8 cellular contexts compared by ENCODE assay signal in genomic region chr22:28813772-28814518, GRCh38. TPM values are rescaled to one million over a fixed set of nuclear protein-coding genes. Genes with fewer than 3 reads are reported as not detected.
DNase-seq lines count a peak whose midpoint lies in the region; ATAC-seq and TF ChIP-seq lines count a peak whose summit lies in the region.

No MANE protein-coding gene starts in this region.

- intact Hi-C loops in Right ventricle myocardium superior (cut with DNase I), result no loop called here

- no peak overlapping the region for H3K4me3 Mint-ChIP-seq in progenitor cell of endocrine pancreas (ENCODE audit: low read depth)

- no peaks in the 10 kb centered on the region for H3K4me1 ChIP-seq in smooth muscle cell (ENCODE audit: low read depth)

- H3K27ac ChIP-seq in smooth muscle cell (ENCODE audit: low read depth), result no peak overlapping the region

- H3K36me3 ChIP-seq in smooth muscle cell (ENCODE audit: low read depth), result no peaks in the 10 kb centered on the region

- H3F3A ChIP-seq in smooth muscle cell (ENCODE audit: low read depth), result no peaks in the 10 kb centered on the region

- H3K4me3 ChIP-seq in smooth muscle cell, result no peak overlapping the region

- H3K27ac Mint-ChIP-seq in progenitor cell of endocrine pancreas, result peak overlapping the region; percentile 93

- no peak overlapping the region for H3K9ac ChIP-seq in smooth muscle cell (ENCODE audit: low read depth)

- H3K27me3 Mint-ChIP-seq in progenitor cell of endocrine pancreas, result no peaks in the 10 kb centered on the region

- peaks cover 26% of the 10 kb centered on the region for H4K20me1 ChIP-seq in smooth muscle cell (ENCODE audit: low read depth)

- peak; percentile 65 for ATAC-seq in Right ventricle myocardium superior (ENCODE audit: poor library complexity)

- no peak overlapping the region for H2AFZ ChIP-seq in smooth muscle cell (ENCODE audit: low read depth)

- H3K4me2 ChIP-seq in smooth muscle cell, result no peak overlapping the region

- WGBS in smooth muscle cell (ENCODE audit: low lambda C conversion rate), result 86% methylated on average over 2 of the region's 2 CpGs

- H3K27me3 ChIP-seq in smooth muscle cell (ENCODE audit: low read depth), result no peaks in the 10 kb centered on the region

- H3K79me2 ChIP-seq in smooth muscle cell (ENCODE audit: low read depth), result no peaks in the 10 kb centered on the region

- DNase-seq in DMS53 (lab: John Stamatoyannopoulos, UW) (peak; percentile 72), MV-4-11 (lab: John Stamatoyannopoulos, UW) (peak; percentile 92), Right ventricle myocardium superior (no peak), progenitor cell of endocrine pancreas (ENCODE audit: low spot score, unreplicated experiment) (no peak), smooth muscle cell (lab: John Stamatoyannopoulos, UW; ENCODE audit: unreplicated experiment) (no peak), SW 1271 (lab: John Stamatoyannopoulos, UW) (no peak)
- no peak for DNase-seq in stimulated activated CD4-positive, alpha-beta T cell treated with anti-CD3 and anti-CD28 coated beads, Interleukin-12 subunit alpha, Interleukin-12 subunit beta, amount 100 ng/mL, for 4 hours
- no peak for DNase-seq in NK-92 treated with Interleukin-12 subunit alpha and Interleukin-12 subunit beta, amount 100 ng/mL, for 24 hours (lab: John Stamatoyannopoulos, UW)

- H3K9me3 Mint-ChIP-seq in progenitor cell of endocrine pancreas (ENCODE audit: low read depth), result no peaks in the 10 kb centered on the region

- no peaks in the 10 kb centered on the region for H3K36me3 Mint-ChIP-seq in progenitor cell of endocrine pancreas (ENCODE audit: insufficient read depth)

- TF ChIP-seq CTCF in progenitor cell of endocrine pancreas (IDR thresholded peaks at IDR 0.05; ENCODE audit: unreplicated experiment), result no peak
- TF ChIP-seq CTCF in smooth muscle cell (IDR thresholded peaks at IDR 0.05; ENCODE audit: borderline replicate concordance, insufficient read depth, poor library complexity, severe bottlenecking), result no peak

- H3K9me3 ChIP-seq in smooth muscle cell (replicated peaks; ENCODE audit: low read depth), result no peaks in the 10 kb centered on the region

- peaks cover 55% of the 10 kb centered on the region for H3K4me1 Mint-ChIP-seq in progenitor cell of endocrine pancreas (ENCODE audit: low read depth)

RNA-seq across cellular contexts. Expression of gene XBP1, which starts 13.6 kb away (rescaled TPM):
- 61.5 TPM for total RNA-seq in Right ventricle myocardium superior
- total RNA-seq in progenitor cell of endocrine pancreas, result 126 and 130 TPM in 2 replicates
- total RNA-seq in smooth muscle cell, result 375 and 406 TPM in 2 replicates
- 317 and 381 TPM in 2 replicates for polyA plus RNA-seq in smooth muscle cell

RNA-seq across cellular contexts. Expression of gene CCDC117, which starts 41.5 kb away (rescaled TPM):
- total RNA-seq in Right ventricle myocardium superior, result 12.0 TPM
- total RNA-seq in progenitor cell of endocrine pancreas, result 39.9 and 40.4 TPM in 2 replicates
- 30.8 and 32.0 TPM in 2 replicates for total RNA-seq in smooth muscle cell
- polyA plus RNA-seq in smooth muscle cell, result 17.3 and 18.1 TPM in 2 replicates

Comparison
In these comparisons a context has a peak if more than half of its experiments do, and no peak if none do; other contexts are left out.
1. DNase-seq: peak in DMS53 (single experiment) and MV-4-11 (single experiment); none in Right ventricle myocardium superior (single experiment), progenitor cell of endocrine pancreas (single experiment), smooth muscle cell (single experiment), stimulated activated CD4-positive, alpha-beta T cell treated with anti-CD3 and anti-CD28 coated beads, Interleukin-12 subunit alpha, Interleukin-12 subunit beta, amount 100 ng/mL, for 4 hours (single experiment), NK-92 treated with Interleukin-12 subunit alpha and Interleukin-12 subunit beta, amount 100 ng/mL, for 24 hours (single experiment) and SW 1271 (0 of 2).